In the genomic region with DNA sequence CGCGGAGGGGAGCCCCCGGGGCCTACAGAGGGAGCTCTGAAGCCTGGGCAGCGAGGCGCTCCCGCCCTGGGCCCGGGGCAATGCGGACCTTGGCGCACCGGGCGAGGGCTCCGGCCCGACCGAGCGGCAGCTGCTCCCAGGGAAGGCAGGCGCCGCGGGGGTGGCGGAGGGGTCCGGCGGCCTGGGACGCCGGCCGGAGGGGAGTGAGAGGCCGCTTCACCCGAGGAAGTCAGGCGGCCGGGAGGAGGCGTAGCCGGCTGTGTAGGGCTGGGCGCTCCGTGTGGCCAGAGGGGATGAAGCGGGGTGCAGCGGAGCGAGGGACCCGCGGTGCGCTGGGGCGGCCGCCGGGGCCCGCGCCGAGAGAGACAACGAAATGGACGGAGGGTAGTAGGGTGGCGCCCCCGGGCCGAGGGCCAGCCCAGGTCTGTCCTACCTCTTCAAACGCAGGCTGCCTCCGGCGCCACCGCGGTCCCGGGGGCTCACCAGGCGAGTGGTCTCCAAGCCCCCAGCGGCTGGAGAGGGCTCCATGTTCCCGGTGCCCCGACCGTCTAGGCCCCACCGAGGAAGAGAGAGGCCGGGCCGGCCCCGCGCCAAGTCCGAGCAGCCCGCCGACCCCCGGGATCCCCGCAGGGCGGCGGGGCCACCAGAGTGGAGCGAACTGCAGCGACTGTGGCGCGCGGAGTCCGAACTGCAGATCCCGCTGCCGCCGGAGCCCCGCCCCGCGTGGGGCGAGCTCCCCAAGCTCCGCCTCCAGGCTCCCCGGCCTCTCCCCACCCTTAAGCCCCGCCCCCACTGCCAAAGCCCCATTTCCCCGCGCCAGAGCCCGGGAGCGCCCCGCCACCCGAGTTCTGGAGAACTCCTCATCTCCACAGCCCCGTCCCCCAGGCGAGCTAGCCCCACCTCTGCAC, we compare ENCODE assay signal across 1 cellular context.
TF ChIP-seq lines count a peak whose summit lies in the region.

A gene with protein sequence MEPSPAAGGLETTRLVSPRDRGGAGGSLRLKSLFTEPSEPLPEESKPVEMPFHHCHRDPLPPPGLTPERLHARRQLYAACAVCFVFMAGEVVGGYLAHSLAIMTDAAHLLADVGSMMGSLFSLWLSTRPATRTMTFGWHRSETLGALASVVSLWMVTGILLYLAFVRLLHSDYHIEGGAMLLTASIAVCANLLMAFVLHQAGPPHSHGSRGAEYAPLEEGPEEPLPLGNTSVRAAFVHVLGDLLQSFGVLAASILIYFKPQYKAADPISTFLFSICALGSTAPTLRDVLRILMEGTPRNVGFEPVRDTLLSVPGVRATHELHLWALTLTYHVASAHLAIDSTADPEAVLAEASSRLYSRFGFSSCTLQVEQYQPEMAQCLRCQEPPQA (minus strand): TSS at position 669 of the 908 bp plus-strand sequence. CDS start 141 bp downstream, at position 528.

TF ChIP-seq in HepG2, 621 proteins besides CTCF, POLR2A, EP300 and RAD21 (continued from another document and continues in another):
- TF ChIP-seq ZNF350 (CRISPR knock-in tag; IDR thresholded peaks at IDR 0.05; ENCODE audit: borderline replicate concordance, low read depth) (no peak), HNRNPK (IDR thresholded peaks at IDR 0.05; ENCODE audit: low read depth, low read length, poor library complexity, severe bottlenecking) (peak; percentile 90), PCBP2 (optimal IDR thresholded peaks at IDR 0.05; ENCODE audit: low read depth, low read length, poor library complexity, severe bottlenecking) (no peak), DNMT1 (CRISPR knock-in tag; IDR thresholded peaks at IDR 0.05) (no peak), SIX1 (CRISPR knock-in tag; IDR thresholded peaks at IDR 0.05; ENCODE audit: borderline replicate concordance) (no peak), KMT2A (CRISPR knock-in tag; IDR thresholded peaks at IDR 0.05) (no peak), ZNF567 (CRISPR knock-in tag; IDR thresholded peaks at IDR 0.05; ENCODE audit: borderline replicate concordance) (no peak), ZNF230 (CRISPR knock-in tag; IDR thresholded peaks at IDR 0.05) (no peak), NCOA2 (CRISPR knock-in tag; IDR thresholded peaks at IDR 0.05) (no peak), MED13 (CRISPR knock-in tag; IDR thresholded peaks at IDR 0.05) (no peak), ZBTB43 (CRISPR knock-in tag; conservative IDR thresholded peaks at IDR 0.05) (no peak), TCF7L2 (IDR thresholded peaks at IDR 0.05; ENCODE audit: low read depth, low read length) (no peak), DR1 (CRISPR knock-in tag; IDR thresholded peaks at IDR 0.05) (0 out of 2 replicates have a peak, but pooled peaks have one; percentile 4), RFXAP (CRISPR knock-in tag; IDR thresholded peaks at IDR 0.05; ENCODE audit: borderline replicate concordance) (no peak), CHCHD3 (CRISPR knock-in tag; IDR thresholded peaks at IDR 0.05) (0 out of 2 replicates have a peak, but pooled peaks have one; percentile 61), FOSL2 (CRISPR knock-in tag; IDR thresholded peaks at IDR 0.05) (no peak), RFX5 (IDR thresholded peaks at IDR 0.05; ENCODE audit: low read depth, low read length) (no peak), XBP1 (CRISPR knock-in tag; IDR thresholded peaks at IDR 0.05) (no peak), ATF1 (CRISPR knock-in tag; IDR thresholded peaks at IDR 0.05) (no peak), ZNF577 (CRISPR knock-in tag; IDR thresholded peaks at IDR 0.05; ENCODE audit: borderline replicate concordance, low read depth) (no peak), KMT2B (CRISPR knock-in tag; IDR thresholded peaks at IDR 0.05) (no peak), PAF1 (CRISPR knock-in tag; IDR thresholded peaks at IDR 0.05) (no peak), ZNF224 (CRISPR knock-in tag; IDR thresholded peaks at IDR 0.05) (0 out of 2 replicates have a peak, but pooled peaks have one; percentile 36)
- TF ChIP-seq, protein P1, sequence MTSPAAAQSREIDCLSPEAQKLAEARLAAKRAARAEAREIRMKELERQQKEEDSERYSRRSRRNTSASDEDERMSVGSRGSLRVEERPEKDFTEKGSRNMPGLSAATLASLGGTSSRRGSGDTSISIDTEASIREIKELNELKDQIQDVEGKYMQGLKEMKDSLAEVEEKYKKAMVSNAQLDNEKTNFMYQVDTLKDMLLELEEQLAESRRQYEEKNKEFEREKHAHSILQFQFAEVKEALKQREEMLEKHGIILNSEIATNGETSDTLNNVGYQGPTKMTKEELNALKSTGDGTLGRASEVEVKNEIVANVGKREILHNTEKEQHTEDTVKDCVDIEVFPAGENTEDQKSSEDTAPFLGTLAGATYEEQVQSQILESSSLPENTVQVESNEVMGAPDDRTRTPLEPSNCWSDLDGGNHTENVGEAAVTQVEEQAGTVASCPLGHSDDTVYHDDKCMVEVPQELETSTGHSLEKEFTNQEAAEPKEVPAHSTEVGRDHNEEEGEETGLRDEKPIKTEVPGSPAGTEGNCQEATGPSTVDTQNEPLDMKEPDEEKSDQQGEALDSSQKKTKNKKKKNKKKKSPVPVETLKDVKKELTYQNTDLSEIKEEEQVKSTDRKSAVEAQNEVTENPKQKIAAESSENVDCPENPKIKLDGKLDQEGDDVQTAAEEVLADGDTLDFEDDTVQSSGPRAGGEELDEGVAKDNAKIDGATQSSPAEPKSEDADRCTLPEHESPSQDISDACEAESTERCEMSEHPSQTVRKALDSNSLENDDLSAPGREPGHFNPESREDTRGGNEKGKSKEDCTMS (CRISPR knock-in tag; conservative IDR thresholded peaks at IDR 0.05), result no peak
- TF ChIP-seq, protein P2, sequence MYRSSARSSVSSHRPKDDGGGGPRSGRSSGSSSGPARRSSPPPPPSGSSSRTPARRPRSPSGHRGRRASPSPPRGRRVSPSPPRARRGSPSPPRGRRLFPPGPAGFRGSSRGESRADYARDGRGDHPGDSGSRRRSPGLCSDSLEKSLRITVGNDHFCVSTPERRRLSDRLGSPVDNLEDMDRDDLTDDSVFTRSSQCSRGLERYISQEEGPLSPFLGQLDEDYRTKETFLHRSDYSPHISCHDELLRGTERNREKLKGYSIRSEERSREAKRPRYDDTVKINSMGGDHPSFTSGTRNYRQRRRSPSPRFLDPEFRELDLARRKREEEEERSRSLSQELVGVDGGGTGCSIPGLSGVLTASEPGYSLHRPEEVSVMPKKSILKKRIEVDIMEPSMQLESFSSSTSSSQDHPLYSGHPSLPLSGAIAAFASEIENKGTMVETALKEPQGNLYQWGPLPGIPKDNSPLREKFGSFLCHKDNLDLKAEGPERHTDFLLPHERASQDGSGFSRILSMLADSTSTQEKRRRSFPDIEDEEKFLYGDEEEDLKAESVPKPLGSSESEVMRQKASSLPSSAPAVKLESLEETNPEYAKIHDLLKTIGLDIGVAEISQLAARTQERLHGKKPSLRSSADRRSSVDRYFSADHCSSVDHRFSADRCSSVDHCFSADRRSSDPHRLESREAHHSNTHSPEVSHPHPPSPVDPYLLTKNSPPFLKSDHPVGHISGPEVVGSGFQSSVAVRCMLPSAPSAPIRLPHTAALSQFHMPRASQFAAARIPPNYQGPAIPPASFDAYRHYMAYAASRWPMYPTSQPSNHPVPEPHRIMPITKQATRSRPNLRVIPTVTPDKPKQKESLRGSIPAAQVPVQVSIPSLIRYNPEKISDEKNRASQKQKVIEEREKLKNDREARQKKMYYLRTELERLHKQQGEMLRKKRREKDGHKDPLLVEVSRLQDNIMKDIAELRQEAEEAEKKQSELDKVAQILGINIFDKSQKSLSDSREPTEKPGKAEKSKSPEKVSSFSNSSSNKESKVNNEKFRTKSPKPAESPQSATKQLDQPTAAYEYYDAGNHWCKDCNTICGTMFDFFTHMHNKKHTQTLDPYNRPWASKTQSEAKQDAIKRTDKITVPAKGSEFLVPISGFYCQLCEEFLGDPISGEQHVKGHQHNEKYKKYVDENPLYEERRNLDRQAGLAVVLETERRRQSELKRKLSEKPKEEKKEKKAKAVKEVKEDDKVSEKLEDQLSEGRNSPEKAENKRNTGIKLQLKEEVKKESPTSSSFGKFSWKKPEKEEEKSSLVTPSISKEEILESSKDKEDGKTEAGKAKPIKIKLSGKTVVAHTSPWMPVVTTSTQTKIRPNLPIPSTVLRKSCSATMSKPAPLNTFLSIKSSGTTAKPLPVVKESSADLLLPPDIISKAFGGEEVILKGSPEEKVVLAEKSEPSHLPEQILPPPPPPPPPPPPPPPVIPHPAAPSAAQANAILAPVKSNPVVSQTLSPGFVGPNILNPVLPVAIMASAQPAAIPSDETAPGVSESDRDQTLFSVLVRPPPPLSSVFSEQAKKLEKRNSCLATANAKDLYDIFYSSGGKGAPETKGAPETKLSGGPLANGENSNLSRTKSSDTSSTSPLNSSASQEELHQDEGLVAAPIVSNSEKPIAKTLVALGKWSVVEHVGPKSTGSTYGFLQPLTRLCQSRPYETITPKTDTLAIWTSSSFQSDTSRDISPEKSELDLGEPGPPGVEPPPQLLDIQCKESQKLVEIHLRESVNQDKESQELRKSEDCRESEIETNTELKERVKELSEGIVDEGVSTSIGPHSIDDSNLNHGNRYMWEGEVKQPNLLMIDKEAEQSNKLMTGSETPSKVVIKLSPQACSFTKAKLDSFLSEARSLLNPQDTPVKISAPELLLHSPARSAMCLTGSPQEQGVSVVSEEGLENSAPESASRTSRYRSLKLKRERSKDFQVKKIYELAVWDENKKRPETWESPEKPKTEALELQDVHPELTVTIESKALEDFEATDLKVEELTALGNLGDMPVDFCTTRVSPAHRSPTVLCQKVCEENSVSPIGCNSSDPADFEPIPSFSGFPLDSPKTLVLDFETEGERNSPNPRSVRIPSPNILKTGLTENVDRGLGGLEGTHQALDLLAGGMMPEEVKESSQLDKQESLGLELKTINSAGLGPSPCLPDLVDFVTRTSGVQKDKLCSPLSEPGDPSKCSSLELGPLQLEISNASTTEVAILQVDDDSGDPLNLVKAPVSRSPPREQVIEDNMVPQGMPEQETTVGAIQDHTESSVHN (CRISPR knock-in tag; IDR thresholded peaks at IDR 0.05), result no peak
- TF ChIP-seq, protein P3, sequence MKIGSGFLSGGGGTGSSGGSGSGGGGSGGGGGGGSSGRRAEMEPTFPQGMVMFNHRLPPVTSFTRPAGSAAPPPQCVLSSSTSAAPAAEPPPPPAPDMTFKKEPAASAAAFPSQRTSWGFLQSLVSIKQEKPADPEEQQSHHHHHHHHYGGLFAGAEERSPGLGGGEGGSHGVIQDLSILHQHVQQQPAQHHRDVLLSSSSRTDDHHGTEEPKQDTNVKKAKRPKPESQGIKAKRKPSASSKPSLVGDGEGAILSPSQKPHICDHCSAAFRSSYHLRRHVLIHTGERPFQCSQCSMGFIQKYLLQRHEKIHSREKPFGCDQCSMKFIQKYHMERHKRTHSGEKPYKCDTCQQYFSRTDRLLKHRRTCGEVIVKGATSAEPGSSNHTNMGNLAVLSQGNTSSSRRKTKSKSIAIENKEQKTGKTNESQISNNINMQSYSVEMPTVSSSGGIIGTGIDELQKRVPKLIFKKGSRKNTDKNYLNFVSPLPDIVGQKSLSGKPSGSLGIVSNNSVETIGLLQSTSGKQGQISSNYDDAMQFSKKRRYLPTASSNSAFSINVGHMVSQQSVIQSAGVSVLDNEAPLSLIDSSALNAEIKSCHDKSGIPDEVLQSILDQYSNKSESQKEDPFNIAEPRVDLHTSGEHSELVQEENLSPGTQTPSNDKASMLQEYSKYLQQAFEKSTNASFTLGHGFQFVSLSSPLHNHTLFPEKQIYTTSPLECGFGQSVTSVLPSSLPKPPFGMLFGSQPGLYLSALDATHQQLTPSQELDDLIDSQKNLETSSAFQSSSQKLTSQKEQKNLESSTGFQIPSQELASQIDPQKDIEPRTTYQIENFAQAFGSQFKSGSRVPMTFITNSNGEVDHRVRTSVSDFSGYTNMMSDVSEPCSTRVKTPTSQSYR (CRISPR knock-in tag; IDR thresholded peaks at IDR 0.05; ENCODE audit: borderline replicate concordance), result no peak
- TF ChIP-seq, protein P4, sequence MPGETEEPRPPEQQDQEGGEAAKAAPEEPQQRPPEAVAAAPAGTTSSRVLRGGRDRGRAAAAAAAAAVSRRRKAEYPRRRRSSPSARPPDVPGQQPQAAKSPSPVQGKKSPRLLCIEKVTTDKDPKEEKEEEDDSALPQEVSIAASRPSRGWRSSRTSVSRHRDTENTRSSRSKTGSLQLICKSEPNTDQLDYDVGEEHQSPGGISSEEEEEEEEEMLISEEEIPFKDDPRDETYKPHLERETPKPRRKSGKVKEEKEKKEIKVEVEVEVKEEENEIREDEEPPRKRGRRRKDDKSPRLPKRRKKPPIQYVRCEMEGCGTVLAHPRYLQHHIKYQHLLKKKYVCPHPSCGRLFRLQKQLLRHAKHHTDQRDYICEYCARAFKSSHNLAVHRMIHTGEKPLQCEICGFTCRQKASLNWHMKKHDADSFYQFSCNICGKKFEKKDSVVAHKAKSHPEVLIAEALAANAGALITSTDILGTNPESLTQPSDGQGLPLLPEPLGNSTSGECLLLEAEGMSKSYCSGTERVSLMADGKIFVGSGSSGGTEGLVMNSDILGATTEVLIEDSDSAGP (CRISPR knock-in tag; IDR thresholded peaks at IDR 0.05; ENCODE audit: borderline replicate concordance), result 0 out of 2 replicates have a peak, but pooled peaks have one; percentile 30
- TF ChIP-seq, protein P5, sequence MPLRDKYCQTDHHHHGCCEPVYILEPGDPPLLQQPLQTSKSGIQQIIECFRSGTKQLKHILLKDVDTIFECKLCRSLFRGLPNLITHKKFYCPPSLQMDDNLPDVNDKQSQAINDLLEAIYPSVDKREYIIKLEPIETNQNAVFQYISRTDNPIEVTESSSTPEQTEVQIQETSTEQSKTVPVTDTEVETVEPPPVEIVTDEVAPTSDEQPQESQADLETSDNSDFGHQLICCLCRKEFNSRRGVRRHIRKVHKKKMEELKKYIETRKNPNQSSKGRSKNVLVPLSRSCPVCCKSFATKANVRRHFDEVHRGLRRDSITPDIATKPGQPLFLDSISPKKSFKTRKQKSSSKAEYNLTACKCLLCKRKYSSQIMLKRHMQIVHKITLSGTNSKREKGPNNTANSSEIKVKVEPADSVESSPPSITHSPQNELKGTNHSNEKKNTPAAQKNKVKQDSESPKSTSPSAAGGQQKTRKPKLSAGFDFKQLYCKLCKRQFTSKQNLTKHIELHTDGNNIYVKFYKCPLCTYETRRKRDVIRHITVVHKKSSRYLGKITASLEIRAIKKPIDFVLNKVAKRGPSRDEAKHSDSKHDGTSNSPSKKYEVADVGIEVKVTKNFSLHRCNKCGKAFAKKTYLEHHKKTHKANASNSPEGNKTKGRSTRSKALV (CRISPR knock-in tag; IDR thresholded peaks at IDR 0.05), result peak; percentile 92
- TF ChIP-seq, protein P6, sequence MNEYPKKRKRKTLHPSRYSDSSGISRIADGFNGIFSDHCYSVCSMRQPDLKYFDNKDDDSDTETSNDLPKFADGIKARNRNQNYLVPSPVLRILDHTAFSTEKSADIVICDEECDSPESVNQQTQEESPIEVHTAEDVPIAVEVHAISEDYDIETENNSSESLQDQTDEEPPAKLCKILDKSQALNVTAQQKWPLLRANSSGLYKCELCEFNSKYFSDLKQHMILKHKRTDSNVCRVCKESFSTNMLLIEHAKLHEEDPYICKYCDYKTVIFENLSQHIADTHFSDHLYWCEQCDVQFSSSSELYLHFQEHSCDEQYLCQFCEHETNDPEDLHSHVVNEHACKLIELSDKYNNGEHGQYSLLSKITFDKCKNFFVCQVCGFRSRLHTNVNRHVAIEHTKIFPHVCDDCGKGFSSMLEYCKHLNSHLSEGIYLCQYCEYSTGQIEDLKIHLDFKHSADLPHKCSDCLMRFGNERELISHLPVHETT (CRISPR knock-in tag; conservative IDR thresholded peaks at IDR 0.05), result no peak
